Comparison of ENCODE assay signal across 1 cellular context in genomic region chr5:178236126-178236525, GRCh38.
TF ChIP-seq lines count a peak whose summit lies in the region.

No MANE protein-coding gene starts in this region.

TF ChIP-seq in HepG2, 621 proteins besides CTCF, POLR2A, EP300 and RAD21:
- TF ChIP-seq ZNF292 (CRISPR knock-in tag; IDR thresholded peaks at IDR 0.05; ENCODE audit: borderline replicate concordance, low read depth), result no peak
- TF ChIP-seq TFAP4 (IDR thresholded peaks at IDR 0.05; ENCODE audit: borderline replicate concordance, low read depth), result no peak
- no peak for TF ChIP-seq ZNF800 (CRISPR knock-in tag; IDR thresholded peaks at IDR 0.05)
- no peak for TF ChIP-seq KAT2B (IDR thresholded peaks at IDR 0.05; ENCODE audit: borderline replicate concordance, low read depth, low read length)
- TF ChIP-seq ZGPAT (CRISPR knock-in tag; IDR thresholded peaks at IDR 0.05), result no peak
- TF ChIP-seq MBNL3 (CRISPR knock-in tag; conservative IDR thresholded peaks at IDR 0.05), result no peak
- no peak for TF ChIP-seq DR1 (CRISPR knock-in tag; IDR thresholded peaks at IDR 0.05)
- no peak for TF ChIP-seq ATF5 (CRISPR knock-in tag; IDR thresholded peaks at IDR 0.05; ENCODE audit: low read depth)
- no peak for TF ChIP-seq ZNF256 (CRISPR knock-in tag; conservative IDR thresholded peaks at IDR 0.05)
- no peak for TF ChIP-seq CBX2 (IDR thresholded peaks at IDR 0.05; ENCODE audit: low read depth, low read length)
- TF ChIP-seq CBX2 (CRISPR knock-in tag; IDR thresholded peaks at IDR 0.05; ENCODE audit: low read depth), result no peak
